Comparison of ENCODE assay signal across 8 cellular contexts in the genomic region with DNA sequence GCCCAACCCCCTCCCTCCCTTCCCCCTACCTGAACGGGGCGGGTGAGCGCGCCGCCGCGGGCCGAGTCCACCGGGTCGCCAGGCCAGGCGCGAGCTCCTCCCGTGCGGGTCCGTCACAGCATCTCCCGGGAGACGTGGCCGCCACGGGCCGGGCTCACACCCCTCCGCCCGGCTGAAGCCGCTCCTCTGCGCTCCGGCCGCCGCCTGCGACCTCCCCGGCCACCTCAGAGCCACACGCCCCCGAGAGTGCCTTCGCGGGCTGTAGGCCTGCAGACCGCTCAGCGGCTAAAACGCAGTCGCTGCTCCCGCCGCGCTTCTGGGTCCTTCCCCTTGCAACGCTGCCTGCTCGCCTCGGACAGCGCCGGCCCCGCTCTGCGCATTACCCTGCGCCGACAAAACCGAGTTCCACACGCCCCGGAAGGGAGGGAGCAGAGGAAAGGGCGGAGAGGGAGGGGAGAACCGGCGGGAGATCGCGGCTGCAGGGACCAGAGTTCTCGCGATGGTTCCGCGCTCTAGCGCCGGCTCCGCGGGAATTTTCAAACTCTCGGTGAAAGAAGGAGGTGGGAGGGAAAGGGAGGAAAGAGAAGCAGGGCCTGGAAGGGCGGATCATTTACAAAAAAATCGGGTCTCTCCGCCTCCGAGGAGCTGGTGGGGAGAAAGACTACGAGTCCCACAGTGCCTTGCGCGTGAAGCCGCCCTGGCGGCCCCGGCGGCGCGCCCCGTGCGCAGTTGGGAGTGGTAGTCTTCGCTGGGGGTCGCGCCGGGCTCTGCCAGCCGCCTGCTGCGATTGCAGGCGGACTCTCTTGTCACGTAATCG. TPM values are rescaled to one million over a fixed set of nuclear protein-coding genes. Genes with fewer than 3 reads are reported as not detected.
DNase-seq lines count a peak whose midpoint lies in the region; TF ChIP-seq lines count a peak whose summit lies in the region.

A gene with protein sequence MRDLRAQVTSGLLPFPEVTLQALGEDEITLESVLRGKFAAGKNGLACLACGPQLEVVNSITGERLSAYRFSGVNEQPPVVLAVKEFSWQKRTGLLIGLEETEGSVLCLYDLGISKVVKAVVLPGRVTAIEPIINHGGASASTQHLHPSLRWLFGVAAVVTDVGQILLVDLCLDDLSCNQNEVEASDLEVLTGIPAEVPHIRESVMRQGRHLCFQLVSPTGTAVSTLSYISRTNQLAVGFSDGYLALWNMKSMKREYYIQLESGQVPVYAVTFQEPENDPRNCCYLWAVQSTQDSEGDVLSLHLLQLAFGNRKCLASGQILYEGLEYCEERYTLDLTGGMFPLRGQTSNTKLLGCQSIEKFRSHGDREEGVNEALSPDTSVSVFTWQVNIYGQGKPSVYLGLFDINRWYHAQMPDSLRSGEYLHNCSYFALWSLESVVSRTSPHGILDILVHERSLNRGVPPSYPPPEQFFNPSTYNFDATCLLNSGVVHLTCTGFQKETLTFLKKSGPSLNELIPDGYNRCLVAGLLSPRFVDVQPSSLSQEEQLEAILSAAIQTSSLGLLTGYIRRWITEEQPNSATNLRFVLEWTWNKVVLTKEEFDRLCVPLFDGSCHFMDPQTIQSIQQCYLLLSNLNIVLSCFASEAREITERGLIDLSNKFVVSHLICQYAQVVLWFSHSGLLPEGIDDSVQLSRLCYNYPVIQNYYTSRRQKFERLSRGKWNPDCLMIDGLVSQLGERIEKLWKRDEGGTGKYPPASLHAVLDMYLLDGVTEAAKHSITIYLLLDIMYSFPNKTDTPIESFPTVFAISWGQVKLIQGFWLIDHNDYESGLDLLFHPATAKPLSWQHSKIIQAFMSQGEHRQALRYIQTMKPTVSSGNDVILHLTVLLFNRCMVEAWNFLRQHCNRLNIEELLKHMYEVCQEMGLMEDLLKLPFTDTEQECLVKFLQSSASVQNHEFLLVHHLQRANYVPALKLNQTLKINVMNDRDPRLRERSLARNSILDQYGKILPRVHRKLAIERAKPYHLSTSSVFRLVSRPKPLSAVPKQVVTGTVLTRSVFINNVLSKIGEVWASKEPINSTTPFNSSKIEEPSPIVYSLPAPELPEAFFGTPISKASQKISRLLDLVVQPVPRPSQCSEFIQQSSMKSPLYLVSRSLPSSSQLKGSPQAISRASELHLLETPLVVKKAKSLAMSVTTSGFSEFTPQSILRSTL (N-terminal part only) (minus strand): TSS at position 400 of the 817 bp plus-strand sequence. CDS start 13,578 bp downstream, outside the sequence.

- H3K79me2 ChIP-seq in MM.1S (ENCODE audit: low read length): peaks cover 44% of the 10 kb centered on the region
- H3K79me2 ChIP-seq in neural cell (replicated peaks; ENCODE audit: insufficient read depth, low read length): peaks cover 38% of the 10 kb centered on the region

- H3K4me1 ChIP-seq in ES-I3 (ENCODE audit: insufficient read depth, low read length): no peaks in the 10 kb centered on the region
- peaks cover 17% of the 10 kb centered on the region for H3K4me1 ChIP-seq in HAP-1
- no peaks in the 10 kb centered on the region for H3K4me1 ChIP-seq in MM.1S (ENCODE audit: low read length)
- peaks cover 16 to 48% (median 32%) of the 10 kb centered on the region in 4 donors for H3K4me1 ChIP-seq in stomach

- no peaks in the 10 kb centered on the region for H3K9me2 ChIP-seq in MM.1S (replicated peaks; ENCODE audit: insufficient read depth, low read length)
- H3K9me2 ChIP-seq in neural cell (ENCODE audit: insufficient read depth, low read length): no peaks in the 10 kb centered on the region

- TF ChIP-seq CTCF in MM.1S (IDR thresholded peaks at IDR 0.05; ENCODE audit: low read length) (no peak), neural cell (IDR thresholded peaks at IDR 0.05; ENCODE audit: poor library complexity, severe bottlenecking) (no peak), stomach (IDR thresholded peaks at IDR 0.05) (no peak)

- H3K4me3 ChIP-seq in HAP-1 (peak within 1 kb of the TSS; percentile 98), MM.1S (ENCODE audit: low read length) (peak within 1 kb of the TSS; percentile 98), neural cell (ENCODE audit: low read length) (peak within 1 kb of the TSS; percentile 97), stomach (peak within 1 kb of the TSS; percentile 95 to 99 (median 98))

- no peaks in the 10 kb centered on the region for H4K20me1 ChIP-seq in MM.1S (ENCODE audit: insufficient read depth, low read length)
- peaks cover 4% of the 10 kb centered on the region for H4K20me1 ChIP-seq in neural cell (ENCODE audit: insufficient read depth)

- intact Hi-C loops in stomach (cut with DNase I; ENCODE audit: low total_unique reads): no loop called here

- H3K27ac ChIP-seq in MM.1S (ENCODE audit: low read length) (peak within 1 kb of the TSS; percentile 91), neural cell (ENCODE audit: low read length) (peak within 1 kb of the TSS; percentile 92), stomach (peak within 1 kb of the TSS; percentile 96 to 100 (median 97))

- no peaks in the 10 kb centered on the region for H3K27me3 ChIP-seq in HAP-1 (ENCODE audit: low read depth)
- H3K27me3 ChIP-seq in MM.1S (replicated peaks; ENCODE audit: insufficient read depth, low read length): no peaks in the 10 kb centered on the region
- no peaks in the 10 kb centered on the region for H3K27me3 ChIP-seq in neural cell (ENCODE audit: insufficient read depth, low read depth, low read length)
- no peaks in the 10 kb centered on the region for H3K27me3 ChIP-seq in stomach

- H2AFZ ChIP-seq in MM.1S (ENCODE audit: low read length) (peak within 1 kb of the TSS; percentile 83), neural cell (ENCODE audit: low read depth, low read length) (peak within 1 kb of the TSS; percentile 80)

- WGBS in stomach, 5 donors: 0 to 1% (median 0%) methylated on average over 56 to 90 of the region's 90 CpGs

- peak within 1 kb of the TSS; percentile 96 for H3K9ac ChIP-seq in ES-I3 (ENCODE audit: low read depth, low read length)
- H3K9ac ChIP-seq in MM.1S (ENCODE audit: low read length): peak within 1 kb of the TSS; percentile 89
- peak within 1 kb of the TSS; percentile 97 for H3K9ac ChIP-seq in neural cell (ENCODE audit: low read length)

- in situ Hi-C loops in HAP-1 (cut with MboI; ENCODE audit: low sequenced_read_pairs): no loop called here

- H3K9me3 ChIP-seq in ES-I3 (ENCODE audit: control insufficient read depth, insufficient read depth, low read length) (no peaks in the 10 kb centered on the region), HAP-1 (no peaks in the 10 kb centered on the region), MM.1S (replicated peaks; ENCODE audit: insufficient read depth, low read length) (no peaks in the 10 kb centered on the region), neural cell (ENCODE audit: low read length) (no peaks in the 10 kb centered on the region), stomach (no peaks in the 10 kb centered on the region)

- H3F3A ChIP-seq in MM.1S (ENCODE audit: insufficient read depth, low read length) (peaks cover 12% of the 10 kb centered on the region), neural cell (ENCODE audit: insufficient read depth, low read length, poor library complexity, severe bottlenecking) (no peaks in the 10 kb centered on the region)

- H3K36me3 ChIP-seq in ES-I3 (ENCODE audit: insufficient read depth, low read length) (no peaks in the 10 kb centered on the region; the same call in 1 of the 2 replicates), HAP-1 (replicated peaks) (peaks cover 28% of the 10 kb centered on the region), MM.1S (replicated peaks; ENCODE audit: insufficient read depth, low read length) (no peaks in the 10 kb centered on the region; the same call in 1 of the 2 replicates), neural cell (ENCODE audit: insufficient read depth, low read length) (peaks cover 4% of the 10 kb centered on the region), stomach (peaks cover 0 to 19% (median 8%) of the 10 kb centered on the region in 4 donors)

- peak within 1 kb of the TSS; percentile 75 for H3K4me2 ChIP-seq in MM.1S (ENCODE audit: low read depth, low read length)
- H3K4me2 ChIP-seq in neural cell (ENCODE audit: low read length): peak within 1 kb of the TSS; percentile 87

- TF ChIP-seq EP300 in neural cell (conservative IDR thresholded peaks at IDR 0.05; ENCODE audit: poor library complexity, severe bottlenecking) (peak; percentile 52), stomach (IDR thresholded peaks at IDR 0.05) (no peak)

- TF ChIP-seq RAD21 in neural cell (conservative IDR thresholded peaks at IDR 0.05): no peak

- DNase-seq in HAP-1 (ENCODE audit: low spot score in 2 of 2) (peak; percentile 97 to 98), MM.1S (peak; percentile 98), SIG-M5 (lab: John Stamatoyannopoulos, UW) (peak; percentile 90), activated gamma-delta T cell (lab: John Stamatoyannopoulos, UW) (peak; percentile 78), fibroblast of the conjunctiva (ENCODE audit: low read depth) (peak; percentile 96), stomach (peak; percentile 95)

- peak in 2 of 4 donors; percentile 75 to 93 for TF ChIP-seq POLR2A in stomach (IDR thresholded peaks at IDR 0.05)

TF ChIP-seq in neural cell, 6 proteins besides CTCF, POLR2A, EP300 and RAD21 (continues in another document):
- TF ChIP-seq EZH2 (IDR thresholded peaks at IDR 0.05; ENCODE audit: borderline replicate concordance, insufficient read depth, low read length, poor library complexity, severe bottlenecking): no peak

RNA-seq across cellular contexts. Expression of the gene that starts here (rescaled TPM):
- polyA plus RNA-seq in neural cell (27.1 and 28.5 TPM in 2 replicates), stomach (1 to 10 TPM; 5.9 to 6.4 (median 6.0) TPM)
- polyA minus RNA-seq in neural cell: 60.9 and 70.2 TPM in 2 replicates
- total RNA-seq in stomach: 10 to 100 TPM; 22.3 to 49.0 (median 35.0) TPM

Comparison
In these comparisons a context has a peak if more than half of its experiments do, and no peak if none do; other contexts are left out.
1. Peak in every context shown above with its lines: DNase-seq, H3K4me3 ChIP-seq and H3K27ac ChIP-seq.